ENCODE assay signal across 8 cellular contexts in the genomic region with DNA sequence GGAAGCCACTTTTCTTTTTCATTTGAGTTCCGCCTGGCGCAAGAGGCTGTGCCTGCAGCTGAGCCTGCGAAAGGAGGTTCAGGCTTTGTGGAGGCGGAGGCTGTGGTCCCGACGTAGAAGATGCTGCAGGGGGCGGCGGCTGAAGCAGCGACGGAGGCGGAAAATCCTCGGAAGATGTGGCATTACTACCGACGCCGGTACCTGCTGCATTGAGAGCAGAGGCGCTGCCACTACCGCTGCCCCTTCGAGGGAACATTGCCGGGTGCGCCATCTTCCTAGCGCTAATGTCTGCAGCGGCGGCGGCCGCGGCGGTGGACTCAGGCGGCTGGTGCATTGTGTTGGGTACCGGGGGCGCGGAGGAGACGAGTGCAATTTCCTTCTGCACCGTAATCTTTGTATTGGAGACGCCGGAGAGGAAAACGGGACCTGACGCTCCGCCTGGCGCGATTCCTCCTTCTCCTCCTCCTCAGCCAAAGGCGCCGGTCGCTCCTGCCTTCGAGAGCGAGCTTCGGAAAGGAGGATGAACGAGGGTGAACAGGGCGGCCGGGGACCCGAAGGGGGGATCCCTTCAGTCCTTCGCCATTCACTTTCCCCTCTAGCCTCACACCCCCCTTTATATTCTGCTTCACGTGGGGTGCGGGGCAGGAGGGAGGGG. TPM values are rescaled to one million over a fixed set of nuclear protein-coding genes. Genes with fewer than 3 reads are reported as not detected.
A peak's percentile ranks its signal among the peaks of the same experiment; 100 is the strongest.
DNase-seq lines count a peak whose midpoint lies in the region; ATAC-seq and TF ChIP-seq lines count a peak whose summit lies in the region.

Gene TSC22D1, minus strand, starts transcription at position 590 of the 655 bp plus-strand sequence. Its CDS starts 256 bp downstream, at position 334.

- peak within 1 kb of the TSS; percentile 97 for H3K4ac ChIP-seq in neuronal stem cell (ENCODE audit: low read length)

- no peaks in the 10 kb centered on the region for H3K36me3 ChIP-seq in GM23338 (ENCODE audit: insufficient read depth)
- peaks cover 11 to 41% of the 10 kb centered on the region in 2 donors for H3K36me3 ChIP-seq in neuronal stem cell (replicated peaks in 1 of 2; ENCODE audit: control insufficient read depth in 2 of 2, insufficient read depth in 2 of 2, low read length in 2 of 2)
- H3K36me3 ChIP-seq in subcutaneous abdominal adipose tissue (ENCODE audit: control insufficient read depth in 5 of 5, insufficient read depth in 5 of 5, low read length in 5 of 5): no peaks in the 10 kb centered on the region

- H3K27me3 Mint-ChIP-seq in GM23338 (ENCODE audit: insufficient read depth, low read depth, poor library complexity): peaks cover 13% of the 10 kb centered on the region
- no peaks in the 10 kb centered on the region for H3K27me3 Mint-ChIP-seq in activated naive CD4-positive, alpha-beta T cell treated with anti-CD3 and anti-CD28 coated beads, Interleukin-2, amount 50 U/mL, for 24 hours

- CTCF ChIA-PET in RWPE1 (lab: Yijun Ruan, JAX): no interaction called here

- no peaks in the 10 kb centered on the region for H3K9me2 ChIP-seq in GM23338 (ENCODE audit: insufficient read depth)

- H3K4me3 ChIP-seq in GM23338: peak within 1 kb of the TSS; percentile 71
- peak within 1 kb of the TSS; percentile 74 to 99 for H3K4me3 ChIP-seq in neuronal stem cell (ENCODE audit: low read length in 2 of 2)
- H3K4me3 ChIP-seq in subcutaneous abdominal adipose tissue (ENCODE audit: low read depth in 1 of 5, low read length in 5 of 5): peak within 1 kb of the TSS; percentile 81 to 88 (median 81)

- no peak within 1 kb of the TSS for H4K91ac ChIP-seq in neuronal stem cell (ENCODE audit: low read depth, low read length, poor library complexity)

- H2BK5ac ChIP-seq in neuronal stem cell (ENCODE audit: low read length): peak within 1 kb of the TSS; percentile 69

- H3K9me3 ChIP-seq in neuronal stem cell (replicated peaks in 1 of 2; ENCODE audit: control insufficient read depth in 2 of 2, insufficient read depth in 1 of 2, low read depth in 1 of 2, low read length in 2 of 2) (peaks cover 0 to 3% of the 10 kb centered on the region in 2 donors), subcutaneous abdominal adipose tissue (ENCODE audit: control insufficient read depth in 5 of 5, low read length in 5 of 5) (no peaks in the 10 kb centered on the region)

- peak within 1 kb of the TSS; percentile 73 for H2BK12ac ChIP-seq in neuronal stem cell (ENCODE audit: low read length)

- peaks cover 4% of the 10 kb centered on the region; the same call in 1 of the 2 replicates for H3F3A ChIP-seq in GM23338 (replicated peaks; ENCODE audit: low read depth)

- H3K79me1 ChIP-seq in neuronal stem cell (ENCODE audit: low read depth, low read length): peaks cover 20% of the 10 kb centered on the region

- DNase-seq in AG08396 (ENCODE audit: low spot score) (peak; percentile 47), GM23338 (ENCODE audit: low spot score) (peak; percentile 56), RWPE1 (ENCODE audit: low spot score) (peak; percentile 20), germinal center (ENCODE audit: low spot score) (peak; percentile 47), neuronal stem cell (ENCODE audit: low spot score) (no peak)

- peak within 1 kb of the TSS; percentile 99 for H3K18ac ChIP-seq in neuronal stem cell (ENCODE audit: low read length)

- H2AFZ ChIP-seq in GM23338 (no peak within 1 kb of the TSS), neuronal stem cell (ENCODE audit: low read length) (peak within 1 kb of the TSS; percentile 91)

- peak within 1 kb of the TSS; percentile 95 for H3K4me3 Mint-ChIP-seq in GM23338
- peak within 1 kb of the TSS; percentile 92 for H3K4me3 Mint-ChIP-seq in activated naive CD4-positive, alpha-beta T cell treated with anti-CD3 and anti-CD28 coated beads, Interleukin-2, amount 50 U/mL, for 24 hours

- H2BK120ac ChIP-seq in neuronal stem cell (ENCODE audit: low read depth, low read length): peak within 1 kb of the TSS; percentile 96

- H3K9me3 Mint-ChIP-seq in GM23338: no peaks in the 10 kb centered on the region
- H3K9me3 Mint-ChIP-seq in activated naive CD4-positive, alpha-beta T cell treated with anti-CD3 and anti-CD28 coated beads, Interleukin-2, amount 50 U/mL, for 24 hours: no peaks in the 10 kb centered on the region

- peak within 1 kb of the TSS; percentile 94 for H2AK5ac ChIP-seq in neuronal stem cell (ENCODE audit: low read depth, low read length)

- peak within 1 kb of the TSS; percentile 91 for H3K23ac ChIP-seq in neuronal stem cell (ENCODE audit: low read depth, low read length, poor library complexity)

- peak within 1 kb of the TSS; percentile 69 for H2BK15ac ChIP-seq in neuronal stem cell (ENCODE audit: low read length)

- H3K27ac ChIP-seq in GM23338 (ENCODE audit: low read depth): peak within 1 kb of the TSS; percentile 95
- peak within 1 kb of the TSS; percentile 96 for H3K27ac ChIP-seq in RWPE1
- peak within 1 kb of the TSS; percentile 98 for H3K27ac ChIP-seq in neuronal stem cell (replicated peaks; ENCODE audit: low read length)
- peak within 1 kb of the TSS; percentile 82 for H3K27ac ChIP-seq in subcutaneous abdominal adipose tissue (ENCODE audit: low read depth, low read length)

- peaks cover 28% of the 10 kb centered on the region for H3K4me1 ChIP-seq in GM23338 (ENCODE audit: insufficient read depth)
- peaks cover 19 to 25% of the 10 kb centered on the region in 2 donors for H3K4me1 ChIP-seq in neuronal stem cell (ENCODE audit: control insufficient read depth in 2 of 2, insufficient read depth in 1 of 2, low read depth in 1 of 2, low read length in 2 of 2)
- peaks cover 5 to 36% (median 28%) of the 10 kb centered on the region in 5 donors for H3K4me1 ChIP-seq in subcutaneous abdominal adipose tissue (ENCODE audit: control insufficient read depth in 5 of 5, insufficient read depth in 5 of 5, low read length in 5 of 5)

- WGBS in neuronal stem cell (ENCODE audit: extremely low coverage in 2 of 2, insufficient read length in 2 of 2, insufficient replicate concordance in 1 of 2), 2 donors: no CpG with 5 or more reads among the region's 53 CpGs

- peaks cover 11% of the 10 kb centered on the region; the same call in 1 of the 2 replicates for H4K20me1 ChIP-seq in GM23338 (replicated peaks; ENCODE audit: insufficient read depth)

- peak within 1 kb of the TSS; percentile 99 for H3K9ac ChIP-seq in neuronal stem cell (ENCODE audit: low read depth, low read length, poor library complexity)
- H3K9ac ChIP-seq in subcutaneous abdominal adipose tissue (ENCODE audit: low read length in 5 of 5): peak within 1 kb of the TSS in 4 of 5 donors; percentile 64 to 83 (median 72)

- peak within 1 kb of the TSS; percentile 91 for H3K27ac Mint-ChIP-seq in GM23338
- peak within 1 kb of the TSS; percentile 92 for H3K27ac Mint-ChIP-seq in activated naive CD4-positive, alpha-beta T cell treated with anti-CD3 and anti-CD28 coated beads, Interleukin-2, amount 50 U/mL, for 24 hours

- peak within 1 kb of the TSS; percentile 43 for H4K8ac ChIP-seq in neuronal stem cell (ENCODE audit: low read depth, low read length)

- H3K36me3 Mint-ChIP-seq in GM23338 (ENCODE audit: low read depth): peaks cover 40% of the 10 kb centered on the region
- peaks cover 2% of the 10 kb centered on the region for H3K36me3 Mint-ChIP-seq in activated naive CD4-positive, alpha-beta T cell treated with anti-CD3 and anti-CD28 coated beads, Interleukin-2, amount 50 U/mL, for 24 hours

- H3K4me2 ChIP-seq in GM23338 (peak within 1 kb of the TSS; percentile 75), neuronal stem cell (ENCODE audit: insufficient read depth, low read length, poor library complexity, severe bottlenecking) (peak within 1 kb of the TSS; percentile 93)

- H3K27me3 ChIP-seq in GM23338 (ENCODE audit: insufficient read depth) (no peaks in the 10 kb centered on the region), neuronal stem cell (ENCODE audit: control insufficient read depth in 3 of 3, insufficient read depth in 3 of 3, low read depth in 1 of 3, low read length in 3 of 3) (no peaks in the 10 kb centered on the region), subcutaneous abdominal adipose tissue (ENCODE audit: control insufficient read depth in 5 of 5, insufficient read depth in 4 of 5, low read length in 5 of 5) (no peaks in the 10 kb centered on the region)

- ATAC-seq in GM23338 (peak; percentile 1), HG02571 (IDR thresholded peaks at IDR 0.05; ENCODE audit: unreplicated experiment) (no peak)

- POLR2A ChIA-PET in RWPE1 (lab: Yijun Ruan, JAX; ENCODE audit: low non-redundant PET): interaction anchor here (0.6 kb wide), 3 partner anchors 58 to 180 kb away, joined by 3 to 6 read pairs (median 6); no protein-coding TSS in a partner anchor

- H3K79me2 ChIP-seq in GM23338 (replicated peaks; ENCODE audit: insufficient read depth): peaks cover 53% of the 10 kb centered on the region

- TF ChIP-seq CTCF in GM23338 (conservative IDR thresholded peaks at IDR 0.05; ENCODE audit: low read depth in 2 of 2) (no peak), RWPE1 (conservative IDR thresholded peaks at IDR 0.05; ENCODE audit: low read depth) (no peak)

- peak within 1 kb of the TSS; percentile 97 for H3K14ac ChIP-seq in neuronal stem cell (ENCODE audit: low read length)

- H3K4me1 Mint-ChIP-seq in GM23338: peaks cover 53% of the 10 kb centered on the region
- H3K4me1 Mint-ChIP-seq in activated naive CD4-positive, alpha-beta T cell treated with anti-CD3 and anti-CD28 coated beads, Interleukin-2, amount 50 U/mL, for 24 hours: peaks cover 47% of the 10 kb centered on the region

TF ChIP-seq in GM23338, 12 proteins besides CTCF, POLR2A, EP300 and RAD21 (continues in another document):
- no peak for TF ChIP-seq ETS1 (IDR thresholded peaks at IDR 0.05)
- TF ChIP-seq POLR2AphosphoS5 (IDR thresholded peaks at IDR 0.05; ENCODE audit: low read depth): 0 out of 2 replicates have a peak, but pooled peaks have one; percentile 32

RNA-seq across cellular contexts. Expression of gene TSC22D1, which starts in this region (rescaled TPM):
- 101 and 114 TPM in 2 replicates for total RNA-seq in GM23338 (2014; rRNA removed; shearing (Covaris generic))
- 50.5 and 58.5 TPM in 2 replicates for polyA plus RNA-seq in GM23338 (2016; fragmentation: Nextera tagmentation; extraction: Ambion mirVana)
- polyA plus RNA-seq in neuronal stem cell (2013, experiment 1 of 2): 121 TPM
- polyA plus RNA-seq in neuronal stem cell (2013, experiment 2 of 2): 120 TPM
